ENCODE assay signal across 21 cellular contexts in the genomic region with DNA sequence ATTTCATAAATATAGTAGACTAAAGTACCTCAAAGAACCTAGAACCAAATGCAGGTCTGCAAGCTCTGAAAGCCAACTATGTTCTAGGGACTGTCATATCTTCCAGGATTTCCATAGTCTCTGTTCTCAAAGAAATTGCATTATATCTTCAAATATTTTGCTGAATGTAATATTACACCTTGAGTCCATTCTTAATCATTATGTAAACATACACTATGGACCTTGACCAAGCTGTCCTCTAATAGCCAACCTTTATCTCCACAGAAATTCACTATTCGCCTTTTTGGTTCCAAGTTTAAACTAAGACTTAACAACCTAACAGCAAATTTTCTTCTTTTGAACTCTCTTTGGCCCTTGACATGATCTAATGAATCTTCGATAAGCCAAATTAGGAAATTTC.
DNase-seq lines count a peak whose midpoint lies in the region; FAIRE-seq and TF ChIP-seq lines count a peak whose summit lies in the region.
"Had no signal": no experiment of that assay in that cellular context is flagged by ENCODE, and none has a peak within 500 bp of the region (broad histone marks: within the 10 kb centered on the region; RNA-seq: fewer than 3 reads in every experiment).

No MANE protein-coding gene starts in this region.

- no peak overlapping the region for H3K4me3 Mint-ChIP-seq in endodermal cell
- H3K4me3 Mint-ChIP-seq: CD14-positive monocyte; CD4-positive, alpha-beta T cell; CD8-positive, alpha-beta memory T cell; GM23338; H9 had no signal

- H3K9me3 ChIP-seq in hepatocyte (ENCODE audit: low read depth) (no peaks in the 10 kb centered on the region), endodermal cell (ENCODE audit: control insufficient read depth, low read length) (no peaks in the 10 kb centered on the region)
- H3K9me3 ChIP-seq in effector memory CD4-positive, alpha-beta T cell (ENCODE audit: control insufficient read depth, low read length): peaks cover 4% of the 10 kb centered on the region
- H3K9me3 ChIP-seq: BE2C; BLaER1 treated with 17β-estradiol and CSF1 and Interleukin-3, amounts not matched to agents 10 nM and 100 nM had no signal

- DNase-seq in D721Med (ENCODE audit: insufficient read length, low spot score) (no peak), HT-29 (ENCODE audit: low spot score) (peak; percentile 19), hepatocyte (ENCODE audit: low spot score) (peak; percentile 10), endodermal cell (no peak), posterior vena cava (ENCODE audit: low spot score) (no peak), midbrain (lab: John Stamatoyannopoulos, UW) (no peak)
- DNase-seq in effector memory CD4-positive, alpha-beta T cell: no peak
- DNase-seq: AML-193; BE2C; CD4-positive, alpha-beta T cell; CD8-positive, alpha-beta memory T cell; DMS79; EL; GDM1; H9 had no signal

- no peak overlapping the region for H3K4me2 ChIP-seq in hepatocyte
- H3K4me2 ChIP-seq: BLaER1 treated with 17β-estradiol and CSF1 and Interleukin-3, amounts not matched to agents 10 nM and 100 nM; GM23338 had no signal

- no peaks in the 10 kb centered on the region for H3K79me2 ChIP-seq in hepatocyte

- no peaks in the 10 kb centered on the region for H3K9me3 Mint-ChIP-seq in endodermal cell
- H3K9me3 Mint-ChIP-seq: GM23338, H9 had no signal

- H3K36me3 ChIP-seq in hepatocyte (replicated peaks; ENCODE audit: insufficient read depth, low read depth) (no peaks in the 10 kb centered on the region), endodermal cell (ENCODE audit: control insufficient read depth, insufficient read depth, low read length) (no peaks in the 10 kb centered on the region)
- no peaks in the 10 kb centered on the region for H3K36me3 ChIP-seq in effector memory CD4-positive, alpha-beta T cell (ENCODE audit: control insufficient read depth, insufficient read depth, low read length)
- H3K36me3 ChIP-seq: BE2C; BLaER1 treated with 17β-estradiol and CSF1 and Interleukin-3, amounts not matched to agents 10 nM and 100 nM had no signal

- WGBS in hepatocyte (ENCODE audit: low lambda C conversion rate, missing lambda C conversion rate): 75% methylated on average over 2 of the region's 2 CpGs
- 87 to 96% methylated on average over 2 of the region's 2 CpGs for WGBS in endodermal cell (ENCODE audit: insufficient coverage in 1 of 2, insufficient read length in 1 of 2), 2 experiments

- H3K9ac ChIP-seq in endodermal cell (ENCODE audit: extremely low read depth, low read length, poor library complexity, severe bottlenecking): no peak overlapping the region
- H3K9ac ChIP-seq: BLaER1 treated with 17β-estradiol and CSF1 and Interleukin-3, amounts not matched to agents 10 nM and 100 nM had no signal

- H3K4me1 Mint-ChIP-seq in endodermal cell: peaks cover 18% of the 10 kb centered on the region
- H3K4me1 Mint-ChIP-seq: CD14-positive monocyte; CD8-positive, alpha-beta memory T cell; GM23338; H9 had no signal

- H3K4me1 ChIP-seq in hepatocyte (ENCODE audit: insufficient read depth): peaks cover 5% of the 10 kb centered on the region
- H3K4me1 ChIP-seq in effector memory CD4-positive, alpha-beta T cell (ENCODE audit: control insufficient read depth, insufficient read depth, low read length, poor library complexity, severe bottlenecking): no peaks in the 10 kb centered on the region
- H3K4me1 ChIP-seq in endodermal cell (ENCODE audit: control insufficient read depth, insufficient read depth, low read length): no peaks in the 10 kb centered on the region
- H3K4me1 ChIP-seq: BE2C had no signal

- no peaks in the 10 kb centered on the region for H4K20me1 ChIP-seq in hepatocyte (ENCODE audit: insufficient read depth, poor library complexity, severe bottlenecking)
- H4K20me1 ChIP-seq: BLaER1 treated with 17β-estradiol and CSF1 and Interleukin-3, amounts not matched to agents 10 nM and 100 nM had no signal

- TF ChIP-seq CTCF in 22Rv1 (IDR thresholded peaks at IDR 0.05) (no peak), D721Med (IDR thresholded peaks at IDR 0.05; ENCODE audit: insufficient read depth, missing control alignments) (no peak), hepatocyte (IDR thresholded peaks at IDR 0.05; ENCODE audit: poor library complexity) (no peak), endodermal cell (conservative IDR thresholded peaks at IDR 0.05) (no peak)

- FAIRE-seq in D721Med (lab: Jason Lieb, UNC): peak; percentile 11
- FAIRE-seq: GM12878, GM19239 had no signal

- intact Hi-C loops in posterior vena cava (cut with DNase I): no loop called here

- H3K27me3 ChIP-seq in hepatocyte (no peaks in the 10 kb centered on the region), endodermal cell (ENCODE audit: control insufficient read depth, insufficient read depth, low read length, poor library complexity, severe bottlenecking) (no peaks in the 10 kb centered on the region)
- H3K27me3 ChIP-seq in effector memory CD4-positive, alpha-beta T cell (replicated peaks; ENCODE audit: control insufficient read depth, insufficient read depth, low read length, poor library complexity, severe bottlenecking): no peaks in the 10 kb centered on the region
- H3K27me3 ChIP-seq: BE2C; BLaER1 treated with 17β-estradiol and CSF1 and Interleukin-3, amounts not matched to agents 10 nM and 100 nM had no signal

- H3K36me3 Mint-ChIP-seq in endodermal cell (ENCODE audit: low read depth): no peaks in the 10 kb centered on the region
- H3K36me3 Mint-ChIP-seq: CD14-positive monocyte; CD8-positive, alpha-beta memory T cell had no signal

- no peaks in the 10 kb centered on the region for H3K27me3 Mint-ChIP-seq in endodermal cell (ENCODE audit: insufficient read depth)
- H3K27me3 Mint-ChIP-seq: CD4-positive, alpha-beta T cell; CD8-positive, alpha-beta memory T cell had no signal

- H3K27ac Mint-ChIP-seq in endodermal cell: no peak overlapping the region
- H3K27ac Mint-ChIP-seq: CD14-positive monocyte; CD4-positive, alpha-beta T cell; CD8-positive, alpha-beta memory T cell; GM23338; H9 had no signal

- H2AFZ ChIP-seq in hepatocyte: no peak overlapping the region
- H2AFZ ChIP-seq: GM23338 had no signal

- H3K27ac ChIP-seq in 22Rv1 (0 out of 2 replicates have a peak overlapping the region, but pooled peaks have one; percentile 30), hepatocyte (no peak overlapping the region), endodermal cell (ENCODE audit: low read depth, low read length) (no peak overlapping the region)
- no peak overlapping the region for H3K27ac ChIP-seq in effector memory CD4-positive, alpha-beta T cell (ENCODE audit: insufficient read depth, low read length, poor library complexity, severe bottlenecking)
- H3K27ac ChIP-seq: BLaER1 treated with 17β-estradiol and CSF1 and Interleukin-3, amounts not matched to agents 10 nM and 100 nM had no signal

- H3K4me3 ChIP-seq in hepatocyte (no peak overlapping the region), endodermal cell (ENCODE audit: low read length) (no peak overlapping the region)
- H3K4me3 ChIP-seq in effector memory CD4-positive, alpha-beta T cell (ENCODE audit: insufficient read depth, low read depth, low read length, poor library complexity, severe bottlenecking): no peak overlapping the region
- H3K4me3 ChIP-seq: BLaER1 treated with 17β-estradiol and CSF1 and Interleukin-3, amounts not matched to agents 10 nM and 100 nM; GM12878; GM23338 had no signal

- no peaks in the 10 kb centered on the region for H3K9me2 ChIP-seq in hepatocyte (replicated peaks; ENCODE audit: insufficient read depth)

Comparison
In these comparisons a context has a peak if more than half of its experiments do, and no peak if none do; other contexts are left out.
1. DNase-seq: peak in HT-29 (single experiment) and hepatocyte (single experiment); none in D721Med (single experiment), effector memory CD4-positive, alpha-beta T cell (0 of 3), endodermal cell (single experiment), posterior vena cava (single experiment) and midbrain (single experiment).